27 cellular contexts compared by ENCODE assay signal in genomic region chr1:88787023-88787903, GRCh38.
"Had no signal": no experiment of that assay in that cellular context is flagged by ENCODE, and none has a peak within 500 bp of the region (broad histone marks: within the 10 kb centered on the region; RNA-seq: fewer than 3 reads in every experiment).

No MANE protein-coding gene starts in this region.

- H3K9me3 Mint-ChIP-seq: activated CD4-positive, alpha-beta T cell treated with anti-CD3 and anti-CD28 coated beads, Interleukin-2, amount 10 ng/mL, durations not matched to agents 24 days and 14 days; activated CD8-positive, alpha-beta T cell treated with anti-CD3 and anti-CD28 coated beads for 36 hours; nephron; stimulated activated effector memory CD8-positive, alpha-beta T cell treated with anti-CD3 and anti-CD28 coated beads, Interleukin-12 subunit alpha, Interleukin-12 subunit beta, amount 100 ng/mL, for 72 hours; T-helper 2 cell treated with Interferon-gamma antibody and Interleukin-4, amounts not matched to agents 5 μg/mL and 100 μg/mL, for 36 hours had no signal

- H3K9me3 ChIP-seq: adrenal gland, ascending aorta, heart right ventricle, right lobe of liver, stomach, uterus had no signal

- H3K4me1 Mint-ChIP-seq: nephron; stimulated activated effector memory CD8-positive, alpha-beta T cell treated with anti-CD3 and anti-CD28 coated beads, Interleukin-12 subunit alpha, Interleukin-12 subunit beta, amount 100 ng/mL, for 72 hours had no signal

- H3K4me3 Mint-ChIP-seq: activated CD4-positive, alpha-beta T cell treated with anti-CD3 and anti-CD28 coated beads, Interleukin-2, amount 10 ng/mL, durations not matched to agents 24 days and 14 days; activated CD8-positive, alpha-beta memory T cell treated with anti-CD3 and anti-CD28 coated beads, Interleukin-2, amount 10 ng/mL, durations not matched to agents 7 days and 5 days; activated CD8-positive, alpha-beta T cell treated with anti-CD3 and anti-CD28 coated beads for 36 hours; activated naive CD8-positive, alpha-beta T cell; nephron; stimulated activated effector memory CD8-positive, alpha-beta T cell treated with anti-CD3 and anti-CD28 coated beads, Interleukin-12 subunit alpha, Interleukin-12 subunit beta, amount 100 ng/mL, for 72 hours; T-helper 2 cell treated with Interferon-gamma antibody and Interleukin-4, amounts not matched to agents 5 μg/mL and 100 μg/mL, for 36 hours had no signal

- H3K36me3 ChIP-seq: uterus had no signal

- H3K27ac ChIP-seq: adrenal gland, ascending aorta, brain microvascular endothelial cell, heart right ventricle, right lobe of liver, skin epidermis, stomach, uterus had no signal

- H3K27ac Mint-ChIP-seq: activated CD4-positive, alpha-beta T cell treated with anti-CD3 and anti-CD28 coated beads, Interleukin-2, amount 10 ng/mL, durations not matched to agents 24 days and 14 days; activated CD8-positive, alpha-beta memory T cell treated with anti-CD3 and anti-CD28 coated beads, Interleukin-2, amount 10 ng/mL, durations not matched to agents 7 days and 5 days; activated CD8-positive, alpha-beta T cell treated with anti-CD3 and anti-CD28 coated beads for 36 hours; nephron; stimulated activated effector memory CD8-positive, alpha-beta T cell treated with anti-CD3 and anti-CD28 coated beads, Interleukin-12 subunit alpha, Interleukin-12 subunit beta, amount 100 ng/mL, for 72 hours; T-helper 2 cell treated with Interferon-gamma antibody and Interleukin-4, amounts not matched to agents 5 μg/mL and 100 μg/mL, for 36 hours had no signal

- H3K27me3 ChIP-seq: adrenal gland, ascending aorta, brain microvascular endothelial cell, heart right ventricle, right lobe of liver, stomach, uterus had no signal

- H3K4me3 ChIP-seq: adrenal gland, ascending aorta, heart right ventricle, right lobe of liver, skin epidermis, stomach, uterus had no signal

- H3K4me1 ChIP-seq: adrenal gland, ascending aorta, heart right ventricle, stomach, uterus had no signal

- ATAC-seq: activated CD8-positive, alpha-beta memory T cell treated with anti-CD3 and anti-CD28 coated beads, Interleukin-2, amount 10 ng/mL, durations not matched to agents 7 days and 5 days; activated CD8-positive, alpha-beta T cell treated with anti-CD3 and anti-CD28 coated beads for 36 hours; heart right ventricle; left colon; right lobe of liver; stimulated activated effector memory CD8-positive, alpha-beta T cell treated with anti-CD3 and anti-CD28 coated beads, Interleukin-12 subunit alpha, Interleukin-12 subunit beta, amount 100 ng/mL, for 72 hours had no signal

- H3K27me3 Mint-ChIP-seq: activated CD4-positive, alpha-beta T cell treated with anti-CD3 and anti-CD28 coated beads, Interleukin-2, amount 10 ng/mL, durations not matched to agents 24 days and 14 days; activated CD8-positive, alpha-beta memory T cell treated with anti-CD3 and anti-CD28 coated beads, Interleukin-2, amount 10 ng/mL, durations not matched to agents 7 days and 5 days; activated CD8-positive, alpha-beta T cell treated with anti-CD3 and anti-CD28 coated beads for 36 hours; activated naive CD8-positive, alpha-beta T cell had no signal

- DNase-seq: activated CD4-positive, alpha-beta T cell treated with anti-CD3 and anti-CD28 coated beads, Interleukin-2, amount 10 ng/mL, durations not matched to agents 24 days and 14 days; activated CD8-positive, alpha-beta memory T cell treated with anti-CD3 and anti-CD28 coated beads, Interleukin-2, amount 10 ng/mL, durations not matched to agents 7 days and 5 days; activated CD8-positive, alpha-beta T cell treated with anti-CD3 and anti-CD28 coated beads for 36 hours; activated naive CD4-positive, alpha-beta T cell; activated T-cell treated with anti-CD3 and anti-CD28 coated beads, Interleukin-2, amount 50 U/mL, for 1 hour; adrenal gland; brain microvascular endothelial cell; caudate nucleus; dermis blood vessel endothelial cell; effector CD8-positive, alpha-beta T cell; erythroblast; foreskin fibroblast; heart right ventricle; left colon; mesenchymal stem cell; occipital lobe; right lobe of liver; stimulated activated CD4-positive, alpha-beta T cell treated with anti-CD3 and anti-CD28 coated beads, Interleukin-2, amount 100 ng/mL, for 24 hours; stomach; trophoblast cell; uterus had no signal
